1 cellular context compared by ENCODE assay signal in the genomic region with DNA sequence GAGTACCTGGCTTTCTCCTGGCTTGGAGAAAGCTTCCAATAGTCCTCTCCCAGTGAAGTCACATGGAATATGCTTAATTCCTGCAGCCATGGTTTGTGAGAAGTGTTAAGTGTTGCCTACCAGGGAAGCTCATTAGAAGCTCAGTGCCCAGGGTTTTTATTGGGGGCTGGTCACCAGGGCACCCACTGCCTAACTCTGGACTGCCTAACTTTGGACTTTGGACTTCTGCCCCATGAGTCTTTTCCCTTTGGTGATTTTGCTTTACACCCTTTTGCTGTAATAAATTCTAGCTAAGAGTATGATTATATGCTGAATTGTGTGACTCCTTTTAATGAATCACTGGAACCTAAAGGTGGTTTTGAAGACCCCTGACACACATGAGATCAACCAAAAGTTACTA. TPM values are rescaled to one million over a fixed set of nuclear protein-coding genes. Genes with fewer than 3 reads are reported as not detected.
"Had no signal": no experiment of that assay in that cellular context is flagged by ENCODE, and none has a peak within 500 bp of the region (broad histone marks: within the 10 kb centered on the region; RNA-seq: fewer than 3 reads in every experiment).

No MANE protein-coding gene starts in this region.

RNA-seq across cellular contexts. Expression of gene PLGLB1, which starts 35.2 kb away (rescaled TPM):
- total RNA-seq: mesenteric fat pad had no signal
